ENCODE assay signal across 10 cellular contexts in the genomic region with DNA sequence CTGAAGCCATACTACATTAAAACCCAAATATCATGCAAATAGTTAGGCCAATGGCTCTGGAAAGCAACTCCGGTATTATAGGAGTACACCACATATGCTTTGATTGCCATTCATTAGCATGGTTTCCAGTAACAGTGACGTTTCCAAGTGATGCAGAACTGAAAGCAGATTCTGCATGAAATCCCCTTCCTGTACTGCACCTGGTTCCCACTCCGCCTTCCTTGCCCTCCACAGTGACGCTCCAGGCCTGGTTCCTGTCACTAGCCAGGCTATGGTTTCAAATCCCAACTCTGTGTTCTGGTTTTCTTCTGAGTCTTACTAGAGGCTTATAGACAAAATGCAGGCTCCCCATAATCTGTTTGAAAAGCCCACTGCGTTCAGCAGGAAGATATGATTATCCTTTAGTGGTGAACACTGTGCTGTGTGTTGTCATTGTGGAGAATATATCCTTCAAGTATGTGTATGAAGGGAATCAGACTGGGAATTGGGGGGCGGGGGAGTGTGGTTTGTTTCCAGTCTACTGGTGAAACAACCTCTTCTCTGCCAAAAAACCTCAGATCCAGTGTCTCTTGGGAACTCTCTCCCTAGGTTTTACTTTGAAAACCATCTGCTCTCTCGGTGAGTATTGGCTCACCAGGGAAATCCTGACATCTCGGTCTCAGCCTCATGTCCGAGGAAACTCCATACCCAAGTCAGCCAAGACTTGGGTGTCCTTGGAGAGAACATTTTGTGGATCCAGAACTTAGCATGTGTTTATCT.
DNase-seq lines count a peak whose midpoint lies in the region; ATAC-seq lines count a peak whose summit lies in the region.
"Had no signal": no experiment of that assay in that cellular context is flagged by ENCODE, and none has a peak within 500 bp of the region (broad histone marks: within the 10 kb centered on the region; RNA-seq: fewer than 3 reads in every experiment).

No MANE protein-coding gene starts in this region.

- ATAC-seq in HG02840 (IDR thresholded peaks at IDR 0.05; ENCODE audit: low FRiP score, unreplicated experiment): peak; percentile 55

- intact Hi-C loops in posterior vena cava (cut with DNase I): no loop called here

- DNase-seq in NCI-H748 (lab: John Stamatoyannopoulos, UW; ENCODE audit: unreplicated experiment) (peak; percentile 33), NCI-H748 treated with DMSO at 0.1 percent for 48 hours (lab: John Stamatoyannopoulos, UW) (no peak), NCI-H146 (lab: John Stamatoyannopoulos, UW) (peak; percentile 10), pons (ENCODE audit: low spot score) (peak; percentile 1), RKO (ENCODE audit: low spot score) (no peak), posterior vena cava (ENCODE audit: low spot score) (no peak), NCI-H2227 treated with DMSO at 0.1 percent for 48 hours (lab: John Stamatoyannopoulos, UW) (no peak)
- DNase-seq: activated naive CD4-positive, alpha-beta T cell treated with Interleukin-2 at 50 U/mL for 16 hours; stimulated activated CD8-positive, alpha-beta memory T cell treated with anti-CD3 and anti-CD28 coated beads, Interleukin-4, amount 100 ng/mL, for 48 hours had no signal

Comparison
In these comparisons a context has a peak if more than half of its experiments do, and no peak if none do; other contexts are left out.
1. DNase-seq: peak in NCI-H748 (single experiment), NCI-H146 (single experiment) and pons (single experiment); none in NCI-H748 treated with DMSO at 0.1 percent for 48 hours (single experiment), RKO (single experiment), posterior vena cava (single experiment) and NCI-H2227 treated with DMSO at 0.1 percent for 48 hours (single experiment).